Comparison of ENCODE assay signal across 17 cellular contexts in the genomic region with DNA sequence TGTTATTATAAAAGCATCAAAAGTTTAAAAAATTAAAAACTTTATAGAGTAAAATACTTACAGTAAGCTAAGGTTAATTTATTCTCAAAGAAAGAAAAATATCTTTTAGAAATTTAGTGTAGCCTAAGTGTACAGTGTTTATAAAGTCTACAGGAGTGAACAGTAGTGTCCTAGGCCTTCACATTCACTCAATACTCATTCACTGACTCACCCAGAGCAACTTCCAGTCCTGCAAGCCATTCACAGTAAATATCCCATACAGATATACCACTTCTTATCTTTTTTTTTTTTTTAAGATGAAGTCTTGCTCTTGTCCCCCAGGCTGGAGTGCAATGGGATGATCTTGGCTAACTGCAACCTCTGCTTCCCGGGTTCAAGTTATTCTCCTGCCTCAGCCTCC.
DNase-seq lines count a peak whose midpoint lies in the region; ATAC-seq, FAIRE-seq and TF ChIP-seq lines count a peak whose summit lies in the region.
"Had no signal": no experiment of that assay in that cellular context is flagged by ENCODE, and none has a peak within 500 bp of the region (broad histone marks: within the 10 kb centered on the region; RNA-seq: fewer than 3 reads in every experiment).

No MANE protein-coding gene starts in this region.

- no peak overlapping the region for H3K4me3 ChIP-seq in PC-3 (ENCODE audit: low read length)
- no peak overlapping the region for H3K4me3 ChIP-seq in mammary epithelial cell (replicated peaks in 1 of 3; ENCODE audit: insufficient read depth in 1 of 3, low read depth in 2 of 3, low read length in 3 of 3)
- H3K4me3 ChIP-seq: gastrocnemius medialis, ovary had no signal

- H4K20me1 ChIP-seq in PC-3 (ENCODE audit: low read length): no peaks in the 10 kb centered on the region
- H4K20me1 ChIP-seq in mammary epithelial cell (ENCODE audit: insufficient read depth, low read length): no peaks in the 10 kb centered on the region

- H3K4me2 ChIP-seq in PC-3 (ENCODE audit: low read length) (peak overlapping the region; percentile 29; the same call in 1 of the 2 replicates), mammary epithelial cell (ENCODE audit: insufficient read depth, low read depth, low read length) (peak overlapping the region; percentile 1)

- ATAC-seq in PC-3: peak; percentile 65
- no peak for ATAC-seq in GM19328 (IDR thresholded peaks at IDR 0.05; ENCODE audit: unreplicated experiment)
- no peak for ATAC-seq in HG03159 (IDR thresholded peaks at IDR 0.05; ENCODE audit: unreplicated experiment)
- no peak for ATAC-seq in HG02970 (IDR thresholded peaks at IDR 0.05; ENCODE audit: low FRiP score, unreplicated experiment)
- ATAC-seq: gastrocnemius medialis, left ventricle myocardium superior had no signal

- H3K9me2 ChIP-seq in PC-3 (replicated peaks; ENCODE audit: low read length): no peaks in the 10 kb centered on the region

- TF ChIP-seq CTCF in PC-3 (conservative IDR thresholded peaks at IDR 0.05; ENCODE audit: low read depth, low read length) (no peak), mammary epithelial cell (conservative IDR thresholded peaks at IDR 0.05 in 1 of 2, IDR thresholded peaks at IDR 0.05 in 1 of 2; ENCODE audit: extremely low read depth in 1 of 2, insufficient read depth in 1 of 2, low read depth in 1 of 2, low read length in 2 of 2) (no peak)

- peak; percentile 33 for DNase-seq in AG08395 (ENCODE audit: low spot score)
- DNase-seq in PC-3: peak; percentile 55
- peak; percentile 64 for DNase-seq in mammary epithelial cell
- DNase-seq in frontal cortex (ENCODE audit: low spot score in 2 of 2): no peak
- no peak for DNase-seq in anterior cingulate cortex (lab: John Stamatoyannopoulos, UW)
- DNase-seq: activated CD4-positive, alpha-beta T cell treated with anti-CD3 and anti-CD28 coated beads, Interleukin-2, amount 50 U/mL, for 1 hour; activated naive CD4-positive, alpha-beta T cell treated with anti-CD3 and anti-CD28 coated beads, Interleukin-2, amount 10 ng/mL, durations not matched to agents 7 days and 5 days; gastrocnemius medialis; left ventricle myocardium superior; NCI-H2029 treated with DMSO at 0.1 percent for 48 hours; NCI-H510A; ovary; stimulated activated CD4-positive, alpha-beta T cell treated with anti-CD3 and anti-CD28 coated beads, Interleukin-4, amount 100 ng/mL, for 24 hours; stimulated activated CD8-positive, alpha-beta memory T cell treated with anti-CD3 and anti-CD28 coated beads, Interleukin-4, amount 100 ng/mL, for 48 hours had no signal

- POLR2A ChIA-PET in PC-3 (lab: Charles Lee; ENCODE audit: unreplicated experiment): interaction anchor here (0.6 kb wide), 1 partner anchor 505 kb away, joined by 3 read pairs; no protein-coding TSS in a partner anchor

- H3K9ac ChIP-seq in PC-3 (ENCODE audit: low read length): peak overlapping the region; percentile 63
- no peak overlapping the region for H3K9ac ChIP-seq in mammary epithelial cell (ENCODE audit: insufficient read depth, low read length)

- H3K4me1 ChIP-seq in PC-3 (ENCODE audit: insufficient read depth, low read length): peaks cover 19% of the 10 kb centered on the region
- peaks cover 14% of the 10 kb centered on the region for H3K4me1 ChIP-seq in mammary epithelial cell (ENCODE audit: insufficient read depth, low read length)
- H3K4me1 ChIP-seq: gastrocnemius medialis had no signal

- H3K27ac ChIP-seq in PC-3 (ENCODE audit: low read length): peak overlapping the region; percentile 98
- H3K27ac ChIP-seq in mammary epithelial cell (ENCODE audit: insufficient read depth, low read depth, low read length): peak overlapping the region; percentile 82
- H3K27ac ChIP-seq: gastrocnemius medialis, ovary had no signal

- H2AFZ ChIP-seq in PC-3 (ENCODE audit: low read length): no peak overlapping the region
- no peak overlapping the region for H2AFZ ChIP-seq in mammary epithelial cell (ENCODE audit: low read depth, low read length)

- H3K79me2 ChIP-seq in PC-3 (ENCODE audit: low read length) (no peaks in the 10 kb centered on the region), mammary epithelial cell (ENCODE audit: insufficient read depth, low read length) (no peaks in the 10 kb centered on the region)

- H3K36me3 ChIP-seq in PC-3 (ENCODE audit: low read depth, low read length) (no peaks in the 10 kb centered on the region), mammary epithelial cell (ENCODE audit: insufficient read depth, low read length) (no peaks in the 10 kb centered on the region)
- H3K36me3 ChIP-seq: gastrocnemius medialis, ovary had no signal

- dilution Hi-C loops in mammary epithelial cell (cut with HindIII; ENCODE audit: low sequenced_read_pairs): no loop called here

- CTCF ChIA-PET in PC-3 (lab: Charles Lee): no interaction called here
- CTCF ChIA-PET in mammary epithelial cell (lab: Charles Lee; ENCODE audit: low non-redundant PET): no interaction called here

- WGBS in mammary epithelial cell (ENCODE audit: low coverage, missing lambda C conversion rate): 100% methylated on average over 1 of the region's 1 CpG

- no peaks in the 10 kb centered on the region for H3K27me3 ChIP-seq in PC-3 (ENCODE audit: low read length)
- H3K27me3 ChIP-seq in mammary epithelial cell (ENCODE audit: insufficient read depth, low read length): no peaks in the 10 kb centered on the region
- H3K27me3 ChIP-seq: gastrocnemius medialis, ovary had no signal

- peak; percentile 23 for FAIRE-seq in frontal cortex (lab: Jason Lieb, UNC)

- intact Hi-C loops in PC-3 (cut with micrococcal nuclease): no loop called here
- intact Hi-C loops in mammary epithelial cell (cut with micrococcal nuclease): no loop called here

- H3K9me3 ChIP-seq in PC-3 (ENCODE audit: low read length) (no peaks in the 10 kb centered on the region), mammary epithelial cell (replicated peaks; ENCODE audit: insufficient read depth, low read length) (peaks cover 3% of the 10 kb centered on the region)
- H3K9me3 ChIP-seq: gastrocnemius medialis, ovary had no signal

- in situ Hi-C loops in mammary epithelial cell (cut with MboI; ENCODE audit: low sequenced_read_pairs in 2 of 2): no loop called here

- no TSS peak for BruUV-seq in PC-3 (replicated peaks; lab: Mats Ljungman, UMichigan)
- BruUV-seq in mammary epithelial cell (replicated peaks; lab: Mats Ljungman, UMichigan): TSS peak; percentile 71

- peaks cover 5% of the 10 kb centered on the region for H3F3A ChIP-seq in PC-3 (ENCODE audit: low read length, unreplicated experiment)

Comparison
In these comparisons a context has a peak if more than half of its experiments do, and no peak if none do; other contexts are left out.
1. DNase-seq: peak in AG08395 (single experiment), PC-3 (single experiment) and mammary epithelial cell (single experiment); none in frontal cortex (0 of 2) and anterior cingulate cortex (0 of 58).